15 cellular contexts compared by ENCODE assay signal in genomic region chr3:30456263-30456662, GRCh38.
"Had no signal": no experiment of that assay in that cellular context is flagged by ENCODE, and none has a peak within 500 bp of the region (broad histone marks: within the 10 kb centered on the region; RNA-seq: fewer than 3 reads in every experiment).

No MANE protein-coding gene starts in this region.

- H3K27ac ChIP-seq: right lobe of liver, SJCRH30, testis, WERI-Rb-1 had no signal

- H3K9me3 ChIP-seq: body of pancreas, right lobe of liver, testis had no signal

- H3K4me1 ChIP-seq: body of pancreas, right lobe of liver, SJCRH30, testis had no signal

- H3K4me3 ChIP-seq: body of pancreas, right lobe of liver, SJCRH30, testis had no signal

- H3K36me3 ChIP-seq: right lobe of liver, SJCRH30, WERI-Rb-1 had no signal

- ATAC-seq: activated CD4-positive, alpha-beta T cell treated with anti-CD3 and anti-CD28 coated beads for 36 hours; body of pancreas; natural killer cell treated with Interleukin-12 subunit alpha and Interleukin-12 subunit beta and Interleukin-15 and Interleukin-18, amount 100 ng/mL, for 72 hours had no signal

- DNase-seq: activated CD4-positive, alpha-beta memory T cell treated with anti-CD3 and anti-CD28 coated beads, Interleukin-2, amount 10 ng/mL, durations not matched to agents 7 days and 5 days; activated CD4-positive, alpha-beta T cell treated with anti-CD3 and anti-CD28 coated beads for 36 hours; activated naive CD4-positive, alpha-beta T cell treated with Interleukin-2 at 50 U/mL for 16 hours; effector memory CD4-positive, alpha-beta T cell; left cardiac atrium; nucleus accumbens; SJCRH30; stimulated activated CD4-positive, alpha-beta T cell treated with anti-CD3 and anti-CD28 coated beads, Interleukin-12 subunit alpha, Interleukin-12 subunit beta, amount 100 ng/mL, for 4 hours; stimulated activated CD4-positive, alpha-beta T cell treated with anti-CD3 and anti-CD28 coated beads, Interleukin-2, amount 100 ng/mL, for 48 hours; stimulated activated naive CD4-positive, alpha-beta T cell treated with Interleukin-2 at 50 U/mL for 16 hours; testis; WERI-Rb-1 had no signal

- H3K27me3 ChIP-seq: body of pancreas, right lobe of liver, SJCRH30, testis had no signal
